22 cellular contexts compared by ENCODE assay signal in the genomic region with DNA sequence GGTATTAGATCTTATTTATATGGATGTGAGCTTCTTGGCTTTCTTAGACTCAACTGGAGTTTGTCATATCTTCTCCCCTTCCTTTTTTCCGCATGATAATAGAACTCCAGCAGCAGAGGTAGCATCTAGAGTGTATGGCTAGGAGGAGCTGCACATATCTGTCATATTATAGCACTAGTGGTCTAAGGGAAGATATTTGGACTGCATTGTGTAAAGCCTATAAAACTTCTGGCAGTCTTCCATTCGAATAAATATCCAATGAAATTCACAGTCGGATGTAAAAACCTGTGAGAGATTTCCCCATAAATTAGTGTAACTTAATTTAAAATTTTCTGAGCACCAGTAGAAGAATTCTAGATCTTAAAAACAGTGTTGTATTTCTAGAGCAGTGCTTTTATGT.
"Had no signal": no experiment of that assay in that cellular context is flagged by ENCODE, and none has a peak within 500 bp of the region (broad histone marks: within the 10 kb centered on the region; RNA-seq: fewer than 3 reads in every experiment).

No MANE protein-coding gene starts in this region.

- H3K4me3 ChIP-seq: colonic mucosa, esophagus squamous epithelium, gastroesophageal sphincter, heart left ventricle, hepatocyte, left lung, lower lobe of right lung had no signal

- H3K4me1 ChIP-seq: colonic mucosa, esophagus squamous epithelium, gastroesophageal sphincter, heart left ventricle, left lung, lower lobe of right lung had no signal

- H2AFZ ChIP-seq: hepatocyte had no signal

- H3K9me3 ChIP-seq: colonic mucosa, esophagus squamous epithelium, gastroesophageal sphincter, heart left ventricle, left lung, lower lobe of right lung had no signal

- H3K27ac ChIP-seq: colonic mucosa, epithelial cell of prostate, esophagus squamous epithelium, gastroesophageal sphincter, heart left ventricle, hepatocyte, left lung, lower lobe of right lung had no signal

- DNase-seq: colonic mucosa; cortex of kidney; effector CD8-positive, alpha-beta T cell; effector memory CD8-positive, alpha-beta T cell; endodermal cell; erythroblast; esophagus squamous epithelium; foreskin fibroblast; heart left ventricle; hypothalamus; immature natural killer cell; islet precursor cell; kidney; kidney glomerular epithelial cell; left lung; left ventricle myocardium superior; lower lobe of right lung; mesenchymal stem cell had no signal

- H3K4me2 ChIP-seq: hepatocyte had no signal

- ATAC-seq: effector memory CD8-positive, alpha-beta T cell; esophagus mucosa; gastroesophageal sphincter; heart left ventricle; left lung; left ventricle myocardium superior; lower lobe of right lung had no signal

- H3K27me3 ChIP-seq: colonic mucosa, esophagus squamous epithelium, gastroesophageal sphincter, heart left ventricle, hepatocyte, left lung had no signal

- H3K79me2 ChIP-seq: hepatocyte had no signal

- H3K36me3 ChIP-seq: colonic mucosa, esophagus squamous epithelium, gastroesophageal sphincter, heart left ventricle, left lung, lower lobe of right lung had no signal
